Comparison of ENCODE assay signal across 2 cellular contexts in genomic region chr17:76452646-76453430, GRCh38.
A peak's percentile ranks its signal among the peaks of the same experiment; 100 is the strongest.
TF ChIP-seq lines count a peak whose summit lies in the region.

UBE2O (minus strand) TSS chr17:76453152; CDS start chr17:76453141, 11 bp downstream.

TF ChIP-seq in HCT116, 20 proteins besides CTCF, POLR2A, EP300 and RAD21 (continued from another document):
- TF ChIP-seq REST (IDR thresholded peaks at IDR 0.05; ENCODE audit: low read depth): no peak
- no peak for TF ChIP-seq CEBPB (IDR thresholded peaks at IDR 0.05; ENCODE audit: low read depth)
- TF ChIP-seq ELF1 (IDR thresholded peaks at IDR 0.05; ENCODE audit: borderline replicate concordance, low read depth): no peak
- TF ChIP-seq TCF7L2 (IDR thresholded peaks at IDR 0.05; ENCODE audit: borderline replicate concordance, extremely low read depth, insufficient read depth, insufficient read length): no peak
- TF ChIP-seq ZBTB33 (IDR thresholded peaks at IDR 0.05; ENCODE audit: extremely low read depth, insufficient replicate concordance, low read length): no peak
- TF ChIP-seq ZFX (IDR thresholded peaks at IDR 0.05): peak; percentile 95; the same call in 1 of the 2 replicates

TF ChIP-seq in SK-N-SH treated with all-trans-retinoic acid at 6 μM for 48 hours, 23 proteins besides CTCF, POLR2A, EP300 and RAD21 (continued from another document):
- TF ChIP-seq TSHZ2 (CRISPR knock-in tag; IDR thresholded peaks at IDR 0.05): no peak
- no peak for TF ChIP-seq TOX (CRISPR knock-in tag; IDR thresholded peaks at IDR 0.05; ENCODE audit: borderline replicate concordance)
- no peak for TF ChIP-seq CSDC2 (CRISPR knock-in tag; IDR thresholded peaks at IDR 0.05)
- no peak for TF ChIP-seq OSR1 (CRISPR knock-in tag; IDR thresholded peaks at IDR 0.05)
- TF ChIP-seq ZC3H10 (CRISPR knock-in tag; IDR thresholded peaks at IDR 0.05): no peak
- no peak for TF ChIP-seq GLIS3 (CRISPR knock-in tag; IDR thresholded peaks at IDR 0.05)
- TF ChIP-seq ISL1 (CRISPR knock-in tag; IDR thresholded peaks at IDR 0.05): no peak
